1 cellular context compared by ENCODE assay signal in genomic region chr18:26091047-26091630, GRCh38.
TF ChIP-seq lines count a peak whose summit lies in the region.

No MANE protein-coding gene starts in this region.

TF ChIP-seq in SK-N-SH, 30 proteins besides CTCF, POLR2A, EP300 and RAD21 (continued from another document):
- TF ChIP-seq USF1 (IDR thresholded peaks at IDR 0.05; ENCODE audit: borderline replicate concordance, low read depth) (no peak), MXI1 (IDR thresholded peaks at IDR 0.05; ENCODE audit: low read depth, low read length) (peak; percentile 18), FOXJ3 (CRISPR knock-in tag; IDR thresholded peaks at IDR 0.05) (no peak), TCF12 (IDR thresholded peaks at IDR 0.05) (no peak), NRF1 (IDR thresholded peaks at IDR 0.05; ENCODE audit: low read depth, low read length) (peak; percentile 41; the same call in 1 of the 2 replicates), CHD2 (IDR thresholded peaks at IDR 0.05; ENCODE audit: low read length, partially characterized antibody) (no peak), REST (IDR thresholded peaks at IDR 0.05; ENCODE audit: low read depth, low read length) (no peak), RCOR1 (IDR thresholded peaks at IDR 0.05; ENCODE audit: low read length) (no peak), POLR2AphosphoS5 (IDR thresholded peaks at IDR 0.05; ENCODE audit: low read depth, low read length) (peak; percentile 64; the same call in 1 of the 2 replicates)
